11 cellular contexts compared by ENCODE assay signal in genomic region chr2:64978514-64979268, GRCh38. TPM values are rescaled to one million over a fixed set of nuclear protein-coding genes. Genes with fewer than 3 reads are reported as not detected.
A peak's percentile ranks its signal among the peaks of the same experiment; 100 is the strongest.
DNase-seq lines count a peak whose midpoint lies in the region; ATAC-seq, FAIRE-seq and TF ChIP-seq lines count a peak whose summit lies in the region.
"Had no signal": no experiment of that assay in that cellular context is flagged by ENCODE, and none has a peak within 500 bp of the region (broad histone marks: within the 10 kb centered on the region; RNA-seq: fewer than 3 reads in every experiment).

No MANE protein-coding gene starts in this region.

- H3K4me3 Mint-ChIP-seq in astrocyte (ENCODE audit: unreplicated experiment) (no peak overlapping the region), neural progenitor cell (no peak overlapping the region)
- H3K4me3 Mint-ChIP-seq: activated CD4-positive, alpha-beta memory T cell treated with anti-CD3 and anti-CD28 coated beads, Interleukin-2, amount 10 ng/mL, durations not matched to agents 7 days and 5 days had no signal

- no peaks in the 10 kb centered on the region for H4K20me1 ChIP-seq in astrocyte (ENCODE audit: insufficient read depth, low read length)
- no peaks in the 10 kb centered on the region for H4K20me1 ChIP-seq in neural progenitor cell (ENCODE audit: low read depth)

- no peaks in the 10 kb centered on the region for H3K79me2 ChIP-seq in astrocyte (ENCODE audit: insufficient read depth, low read length)
- H3K79me2 ChIP-seq in neural progenitor cell (ENCODE audit: low read depth): no peaks in the 10 kb centered on the region

- DNase-seq in DMS 273 (lab: John Stamatoyannopoulos, UW; ENCODE audit: unreplicated experiment): peak; percentile 16
- DNase-seq in DMS 273 treated with DMSO at 0.1 percent for 48 hours (lab: John Stamatoyannopoulos, UW): no peak
- peak; percentile 17 for DNase-seq in HT1080 (ENCODE audit: low read depth)
- DNase-seq in astrocyte (ENCODE audit: low read depth): peak; percentile 68
- DNase-seq in neural progenitor cell (ENCODE audit: low spot score): no peak
- no peak for DNase-seq in NCI-H187 (lab: John Stamatoyannopoulos, UW)
- DNase-seq in amygdala (lab: John Stamatoyannopoulos, UW): no peak
- DNase-seq: activated CD4-positive, alpha-beta memory T cell treated with anti-CD3 and anti-CD28 coated beads, Interleukin-2, amount 10 ng/mL, durations not matched to agents 7 days and 5 days; MG63 had no signal

- H3K9me3 ChIP-seq in astrocyte (ENCODE audit: insufficient read depth, low read depth, low read length) (no peaks in the 10 kb centered on the region), neural progenitor cell (ENCODE audit: low read depth) (no peaks in the 10 kb centered on the region)
- H3K9me3 ChIP-seq: MG63 had no signal

- H3K4me3 ChIP-seq in astrocyte (ENCODE audit: insufficient read depth, low read depth, low read length): no peak overlapping the region
- H3K4me3 ChIP-seq in neural progenitor cell: no peak overlapping the region
- H3K4me3 ChIP-seq: MG63 had no signal

- H3K27ac ChIP-seq in astrocyte (ENCODE audit: low read depth, low read length) (no peak overlapping the region), neural progenitor cell (no peak overlapping the region)

- FAIRE-seq in astrocyte (lab: Jason Lieb, UNC): no peak
- FAIRE-seq: A204.1 had no signal

- H3K36me3 ChIP-seq in astrocyte (ENCODE audit: insufficient read depth, low read length): no peaks in the 10 kb centered on the region
- no peaks in the 10 kb centered on the region for H3K36me3 ChIP-seq in neural progenitor cell
- H3K36me3 ChIP-seq: MG63 had no signal

- no peak overlapping the region for H2AFZ ChIP-seq in astrocyte (ENCODE audit: low read depth, low read length)
- H2AFZ ChIP-seq in neural progenitor cell (replicated peaks): no peak overlapping the region

- no peaks in the 10 kb centered on the region for H3F3A ChIP-seq in neural progenitor cell (ENCODE audit: low read depth)

- H3K27me3 ChIP-seq in astrocyte (ENCODE audit: insufficient read depth, low read length): no peaks in the 10 kb centered on the region
- no peaks in the 10 kb centered on the region for H3K27me3 ChIP-seq in neural progenitor cell
- H3K27me3 ChIP-seq: MG63 had no signal

- H3K4me2 ChIP-seq in astrocyte (ENCODE audit: low read length) (no peak overlapping the region), neural progenitor cell (no peak overlapping the region)

- H3K4me1 ChIP-seq in astrocyte (ENCODE audit: insufficient read depth, low read length): peaks cover 24% of the 10 kb centered on the region
- no peaks in the 10 kb centered on the region for H3K4me1 ChIP-seq in neural progenitor cell

- no peaks in the 10 kb centered on the region for H3K9me3 Mint-ChIP-seq in astrocyte (ENCODE audit: unreplicated experiment)
- H3K9me3 Mint-ChIP-seq in neural progenitor cell: no peaks in the 10 kb centered on the region
- H3K9me3 Mint-ChIP-seq: activated CD4-positive, alpha-beta memory T cell treated with anti-CD3 and anti-CD28 coated beads, Interleukin-2, amount 10 ng/mL, durations not matched to agents 7 days and 5 days had no signal

- H3K4me1 Mint-ChIP-seq in astrocyte (ENCODE audit: low read depth, unreplicated experiment): peaks cover 32% of the 10 kb centered on the region
- peaks cover 10% of the 10 kb centered on the region for H3K4me1 Mint-ChIP-seq in neural progenitor cell

- TF ChIP-seq CTCF in astrocyte (IDR thresholded peaks at IDR 0.05; ENCODE audit: insufficient read depth, low read depth, low read length) (no peak), neural progenitor cell (IDR thresholded peaks at IDR 0.05) (peak; percentile 20)

- H3K36me3 Mint-ChIP-seq in astrocyte (ENCODE audit: low read depth, unreplicated experiment) (no peaks in the 10 kb centered on the region), neural progenitor cell (no peaks in the 10 kb centered on the region)

- H3K27ac Mint-ChIP-seq in astrocyte (ENCODE audit: unreplicated experiment) (no peak overlapping the region), neural progenitor cell (no peak overlapping the region)
- H3K27ac Mint-ChIP-seq: activated CD4-positive, alpha-beta memory T cell treated with anti-CD3 and anti-CD28 coated beads, Interleukin-2, amount 10 ng/mL, durations not matched to agents 7 days and 5 days had no signal

- ATAC-seq in HG02870 (IDR thresholded peaks at IDR 0.05; ENCODE audit: unreplicated experiment): no peak

- H3K9ac ChIP-seq in astrocyte (ENCODE audit: low read length) (no peak overlapping the region), neural progenitor cell (no peak overlapping the region)

- H3K27me3 Mint-ChIP-seq in astrocyte (ENCODE audit: low read depth, unreplicated experiment) (no peaks in the 10 kb centered on the region), neural progenitor cell (ENCODE audit: insufficient read depth, low read depth) (no peaks in the 10 kb centered on the region)

RNA-seq across cellular contexts. Expression of gene SLC1A4, which starts 10.5 kb away (rescaled TPM):
- total RNA-seq in HT1080 (2014; rRNA removed; shearing (Covaris generic)): 8.3 and 10.1 TPM in 2 replicates
- polyA plus RNA-seq in HT1080 (2015; cell fraction: cytosol; rRNA removed): 11.2 and 13.6 TPM in 2 replicates
- 30.9 and 32.0 TPM in 2 replicates for polyA plus RNA-seq in HT1080 (2015; cell fraction: nucleus; rRNA removed)
- total RNA-seq in astrocyte (45.9 and 48.9 TPM in 2 replicates), neural progenitor cell (ENCODE audit: low replicate concordance) (1.3 and 1.8 TPM in 2 replicates)

Comparison
In these comparisons a context has a peak if more than half of its experiments do, and no peak if none do; other contexts are left out.
1. DNase-seq: peak in DMS 273 (single experiment), HT1080 (single experiment) and astrocyte (single experiment); none in DMS 273 treated with DMSO at 0.1 percent for 48 hours (single experiment), neural progenitor cell (single experiment), NCI-H187 (0 of 2) and amygdala (0 of 56).